In the genomic region with DNA sequence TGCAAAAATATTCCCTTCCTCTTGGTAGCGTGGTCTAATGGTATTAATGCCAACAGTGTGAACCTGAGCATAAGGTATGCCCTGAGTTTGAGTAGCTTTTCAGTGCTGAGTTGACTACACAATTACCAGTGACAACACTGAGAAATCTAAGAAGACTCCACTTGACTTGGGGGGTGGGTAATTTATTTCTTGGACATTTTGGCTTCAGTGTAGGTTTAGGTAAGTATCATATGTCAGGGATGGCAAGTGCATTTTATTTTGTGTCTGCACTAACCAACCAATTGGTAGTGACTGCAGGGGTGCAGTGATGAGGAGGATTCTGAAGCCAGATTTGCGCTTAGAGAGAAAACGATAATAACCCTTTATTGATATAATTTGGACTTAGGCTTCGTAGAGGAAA, we compare ENCODE assay signal across 2 cellular contexts.
TF ChIP-seq lines count a peak whose summit lies in the region.

No MANE protein-coding gene starts in this region.

TF ChIP-seq in WTC11, 78 proteins besides CTCF, POLR2A, EP300 and RAD21:
- TF ChIP-seq, protein P1, sequence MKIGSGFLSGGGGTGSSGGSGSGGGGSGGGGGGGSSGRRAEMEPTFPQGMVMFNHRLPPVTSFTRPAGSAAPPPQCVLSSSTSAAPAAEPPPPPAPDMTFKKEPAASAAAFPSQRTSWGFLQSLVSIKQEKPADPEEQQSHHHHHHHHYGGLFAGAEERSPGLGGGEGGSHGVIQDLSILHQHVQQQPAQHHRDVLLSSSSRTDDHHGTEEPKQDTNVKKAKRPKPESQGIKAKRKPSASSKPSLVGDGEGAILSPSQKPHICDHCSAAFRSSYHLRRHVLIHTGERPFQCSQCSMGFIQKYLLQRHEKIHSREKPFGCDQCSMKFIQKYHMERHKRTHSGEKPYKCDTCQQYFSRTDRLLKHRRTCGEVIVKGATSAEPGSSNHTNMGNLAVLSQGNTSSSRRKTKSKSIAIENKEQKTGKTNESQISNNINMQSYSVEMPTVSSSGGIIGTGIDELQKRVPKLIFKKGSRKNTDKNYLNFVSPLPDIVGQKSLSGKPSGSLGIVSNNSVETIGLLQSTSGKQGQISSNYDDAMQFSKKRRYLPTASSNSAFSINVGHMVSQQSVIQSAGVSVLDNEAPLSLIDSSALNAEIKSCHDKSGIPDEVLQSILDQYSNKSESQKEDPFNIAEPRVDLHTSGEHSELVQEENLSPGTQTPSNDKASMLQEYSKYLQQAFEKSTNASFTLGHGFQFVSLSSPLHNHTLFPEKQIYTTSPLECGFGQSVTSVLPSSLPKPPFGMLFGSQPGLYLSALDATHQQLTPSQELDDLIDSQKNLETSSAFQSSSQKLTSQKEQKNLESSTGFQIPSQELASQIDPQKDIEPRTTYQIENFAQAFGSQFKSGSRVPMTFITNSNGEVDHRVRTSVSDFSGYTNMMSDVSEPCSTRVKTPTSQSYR (CRISPR knock-in tag; IDR thresholded peaks at IDR 0.05) = no peak
- TF ChIP-seq, protein P2, sequence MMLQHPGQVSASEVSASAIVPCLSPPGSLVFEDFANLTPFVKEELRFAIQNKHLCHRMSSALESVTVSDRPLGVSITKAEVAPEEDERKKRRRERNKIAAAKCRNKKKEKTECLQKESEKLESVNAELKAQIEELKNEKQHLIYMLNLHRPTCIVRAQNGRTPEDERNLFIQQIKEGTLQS (CRISPR knock-in tag; conservative IDR thresholded peaks at IDR 0.05) = no peak
- TF ChIP-seq TEAD1 (CRISPR knock-in tag; IDR thresholded peaks at IDR 0.05) (no peak), TEAD4 (CRISPR knock-in tag; IDR thresholded peaks at IDR 0.05) (no peak), ZNF263 (CRISPR knock-in tag; IDR thresholded peaks at IDR 0.05; ENCODE audit: low read depth) (no peak), TP53 (CRISPR knock-in tag; IDR thresholded peaks at IDR 0.05) (no peak), ARID4B (CRISPR knock-in tag; IDR thresholded peaks at IDR 0.05; ENCODE audit: borderline replicate concordance) (no peak), ELF4 (CRISPR knock-in tag; IDR thresholded peaks at IDR 0.05; ENCODE audit: low read depth) (no peak), NFYB (CRISPR knock-in tag; conservative IDR thresholded peaks at IDR 0.05; ENCODE audit: low read depth) (no peak), IRF2 (CRISPR knock-in tag; IDR thresholded peaks at IDR 0.05; ENCODE audit: borderline replicate concordance, low read depth) (no peak), ETV6 (CRISPR knock-in tag; IDR thresholded peaks at IDR 0.05) (no peak), NFATC4 (CRISPR knock-in tag; IDR thresholded peaks at IDR 0.05) (no peak), SMAD3 (CRISPR knock-in tag; IDR thresholded peaks at IDR 0.05; ENCODE audit: borderline replicate concordance) (no peak)
- TF ChIP-seq, protein P3, sequence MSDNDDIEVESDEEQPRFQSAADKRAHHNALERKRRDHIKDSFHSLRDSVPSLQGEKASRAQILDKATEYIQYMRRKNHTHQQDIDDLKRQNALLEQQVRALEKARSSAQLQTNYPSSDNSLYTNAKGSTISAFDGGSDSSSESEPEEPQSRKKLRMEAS (CRISPR knock-in tag; IDR thresholded peaks at IDR 0.05) = no peak
- TF ChIP-seq, protein P4, sequence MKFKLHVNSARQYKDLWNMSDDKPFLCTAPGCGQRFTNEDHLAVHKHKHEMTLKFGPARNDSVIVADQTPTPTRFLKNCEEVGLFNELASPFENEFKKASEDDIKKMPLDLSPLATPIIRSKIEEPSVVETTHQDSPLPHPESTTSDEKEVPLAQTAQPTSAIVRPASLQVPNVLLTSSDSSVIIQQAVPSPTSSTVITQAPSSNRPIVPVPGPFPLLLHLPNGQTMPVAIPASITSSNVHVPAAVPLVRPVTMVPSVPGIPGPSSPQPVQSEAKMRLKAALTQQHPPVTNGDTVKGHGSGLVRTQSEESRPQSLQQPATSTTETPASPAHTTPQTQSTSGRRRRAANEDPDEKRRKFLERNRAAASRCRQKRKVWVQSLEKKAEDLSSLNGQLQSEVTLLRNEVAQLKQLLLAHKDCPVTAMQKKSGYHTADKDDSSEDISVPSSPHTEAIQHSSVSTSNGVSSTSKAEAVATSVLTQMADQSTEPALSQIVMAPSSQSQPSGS (CRISPR knock-in tag; IDR thresholded peaks at IDR 0.05; ENCODE audit: borderline replicate concordance, low read depth) = no peak

TF ChIP-seq in SK-N-SH, 30 proteins besides CTCF, POLR2A, EP300 and RAD21:
- TF ChIP-seq IRF3 (IDR thresholded peaks at IDR 0.05; ENCODE audit: low read depth, low read length) = no peak
- TF ChIP-seq MXI1 (IDR thresholded peaks at IDR 0.05; ENCODE audit: low read depth, low read length) = no peak
- no peak for TF ChIP-seq GABPA (IDR thresholded peaks at IDR 0.05; ENCODE audit: low read depth)
- TF ChIP-seq CHD2 (IDR thresholded peaks at IDR 0.05; ENCODE audit: low read length, partially characterized antibody) = no peak
